ENCODE assay signal across 19 cellular contexts in the genomic region with DNA sequence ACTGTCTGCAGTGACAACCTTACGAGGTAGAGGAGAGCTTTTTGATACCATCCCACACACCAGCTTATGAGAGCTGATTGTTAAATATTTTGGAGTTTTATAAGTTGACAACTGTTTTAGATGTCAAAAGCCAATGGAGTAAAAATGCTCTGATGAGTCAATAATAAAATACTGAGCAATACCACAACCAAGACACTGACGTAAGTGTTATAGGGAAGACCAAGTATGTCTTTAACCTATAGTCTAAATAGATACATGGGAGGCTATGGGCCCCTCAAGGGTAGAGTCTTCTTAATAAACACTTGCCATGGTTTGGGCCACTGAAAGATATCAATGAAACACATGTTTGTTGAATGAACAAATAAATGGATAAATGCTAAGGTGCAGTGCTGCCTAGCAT.
"Had no signal": no experiment of that assay in that cellular context is flagged by ENCODE, and none has a peak within 500 bp of the region (broad histone marks: within the 10 kb centered on the region; RNA-seq: fewer than 3 reads in every experiment).

No MANE protein-coding gene starts in this region.

- H3K27me3 Mint-ChIP-seq: activated CD4-positive, alpha-beta T cell treated with anti-CD3 and anti-CD28 coated beads, Interleukin-2, amount 10 ng/mL, durations not matched to agents 7 days and 5 days; activated naive CD4-positive, alpha-beta T cell treated with anti-CD3 and anti-CD28 coated beads, Interleukin-2, amount 50 U/mL, for 24 hours had no signal

- H3K4me1 Mint-ChIP-seq: neural crest cell had no signal

- ATAC-seq: esophagus mucosa, gastrocnemius medialis, heart left ventricle, left lobe of liver, psoas muscle, right cardiac atrium had no signal

- H3K9me3 Mint-ChIP-seq: activated naive CD4-positive, alpha-beta T cell treated with anti-CD3 and anti-CD28 coated beads, Interleukin-2, amount 50 U/mL, for 24 hours; neural crest cell had no signal

- H3K36me3 Mint-ChIP-seq: activated naive CD4-positive, alpha-beta T cell treated with anti-CD3 and anti-CD28 coated beads, Interleukin-2, amount 50 U/mL, for 24 hours; mesothelial cell of epicardium had no signal

- H3K4me3 Mint-ChIP-seq: activated CD4-positive, alpha-beta T cell treated with anti-CD3 and anti-CD28 coated beads, Interleukin-2, amount 10 ng/mL, durations not matched to agents 7 days and 5 days; activated naive CD4-positive, alpha-beta T cell treated with anti-CD3 and anti-CD28 coated beads, Interleukin-2, amount 50 U/mL, for 24 hours; mesothelial cell of epicardium; neural crest cell; T-helper 1 cell treated with Interleukin-12 subunit alpha and Interleukin-12 subunit beta and Interleukin-4 antibody, amounts not matched to agents 30 μg/mL and 1 μg/mL, for 36 hours had no signal

- H3K27ac Mint-ChIP-seq: activated CD4-positive, alpha-beta T cell treated with anti-CD3 and anti-CD28 coated beads, Interleukin-2, amount 10 ng/mL, durations not matched to agents 7 days and 5 days; activated naive CD4-positive, alpha-beta T cell treated with anti-CD3 and anti-CD28 coated beads, Interleukin-2, amount 50 U/mL, for 24 hours; mesothelial cell of epicardium; T-helper 1 cell treated with Interleukin-12 subunit alpha and Interleukin-12 subunit beta and Interleukin-4 antibody, amounts not matched to agents 30 μg/mL and 1 μg/mL, for 36 hours had no signal

- DNase-seq: activated CD4-positive, alpha-beta T cell treated with anti-CD3 and anti-CD28 coated beads, Interleukin-2, amount 10 ng/mL, durations not matched to agents 7 days and 5 days; activated effector memory CD4-positive, alpha-beta T cell treated with anti-CD3 and anti-CD28 coated beads, Interleukin-2, amount 50 U/mL, for 16 hours; activated T-cell treated with anti-CD3 and anti-CD28 coated beads for 4 hours; effector CD4-positive, alpha-beta T cell; gastrocnemius medialis; heart left ventricle; kidney; psoas muscle; right cardiac atrium; stimulated activated naive CD4-positive, alpha-beta T cell; substantia nigra; transverse colon; uterus had no signal
